In genomic region chr5:171979606-171980005, GRCh38 we compare ENCODE assay signal across 2 cellular contexts.
TF ChIP-seq lines count a peak whose summit lies in the region.

No MANE protein-coding gene starts in this region.

TF ChIP-seq in GM23338, 12 proteins besides CTCF, POLR2A, EP300 and RAD21 (continued from another document):
- TF ChIP-seq EZH2phosphoT487 (IDR thresholded peaks at IDR 0.05; ENCODE audit: unreplicated experiment) (no peak), STAT1 (IDR thresholded peaks at IDR 0.05; ENCODE audit: unreplicated experiment) (no peak), ZNF114 (CRISPR knock-in tag; IDR thresholded peaks at IDR 0.05) (0 out of 2 replicates have a peak, but pooled peaks have one; percentile 32), NANOG (IDR thresholded peaks at IDR 0.05; ENCODE audit: borderline replicate concordance) (no peak), POLR2AphosphoS5 (IDR thresholded peaks at IDR 0.05; ENCODE audit: low read depth) (no peak), ZNF462 (CRISPR knock-in tag; IDR thresholded peaks at IDR 0.05) (no peak)

TF ChIP-seq in GM12878, 131 proteins besides CTCF, POLR2A, EP300 and RAD21:
- TF ChIP-seq FOXM1 (IDR thresholded peaks at IDR 0.05; ENCODE audit: low read depth, low read length): no peak
- no peak for TF ChIP-seq NR2C1 (IDR thresholded peaks at IDR 0.05)
- no peak for TF ChIP-seq NKRF (conservative IDR thresholded peaks at IDR 0.05)
- no peak for TF ChIP-seq GABPA (IDR thresholded peaks at IDR 0.05; ENCODE audit: low read depth)
- TF ChIP-seq HSF1 (IDR thresholded peaks at IDR 0.05; ENCODE audit: low read depth, low read length): no peak
- peak; percentile 66; the same call in 1 of the 2 replicates for TF ChIP-seq RELB (IDR thresholded peaks at IDR 0.05; ENCODE audit: low read depth)
- TF ChIP-seq SUZ12 (IDR thresholded peaks at IDR 0.05; ENCODE audit: unreplicated experiment): no peak
- peak; percentile 27; the same call in 1 of the 2 replicates for TF ChIP-seq ZNF217 (IDR thresholded peaks at IDR 0.05)
- no peak for TF ChIP-seq RFX5 (IDR thresholded peaks at IDR 0.05; ENCODE audit: low read depth, low read length)
- TF ChIP-seq IRF5 (IDR thresholded peaks at IDR 0.05; ENCODE audit: borderline replicate concordance): no peak
- TF ChIP-seq PAX8 (IDR thresholded peaks at IDR 0.05): no peak
- no peak for TF ChIP-seq NFXL1 (IDR thresholded peaks at IDR 0.05; ENCODE audit: borderline replicate concordance)
- TF ChIP-seq BACH1 (IDR thresholded peaks at IDR 0.05; ENCODE audit: borderline replicate concordance): no peak
- no peak for TF ChIP-seq MLLT1 (IDR thresholded peaks at IDR 0.05)
- no peak for TF ChIP-seq TBL1XR1 (IDR thresholded peaks at IDR 0.05; ENCODE audit: low read depth, low read length)
- no peak for TF ChIP-seq ZNF384 (IDR thresholded peaks at IDR 0.05; ENCODE audit: borderline replicate concordance, low read depth, low read length)
- no peak for TF ChIP-seq TAF1 (IDR thresholded peaks at IDR 0.05; ENCODE audit: borderline replicate concordance, low read depth, low read length)
- no peak for TF ChIP-seq ZBTB40 (IDR thresholded peaks at IDR 0.05; ENCODE audit: borderline replicate concordance)
- no peak for TF ChIP-seq CREM (IDR thresholded peaks at IDR 0.05; ENCODE audit: low read depth)
- no peak for TF ChIP-seq TARDBP (IDR thresholded peaks at IDR 0.05; ENCODE audit: borderline replicate concordance)
- TF ChIP-seq CHD2 (IDR thresholded peaks at IDR 0.05; ENCODE audit: borderline replicate concordance, low read depth, low read length): no peak
- TF ChIP-seq E2F8 (IDR thresholded peaks at IDR 0.05; ENCODE audit: low read depth, partially characterized antibody): no peak
- TF ChIP-seq CBX5 (IDR thresholded peaks at IDR 0.05; ENCODE audit: low read depth): peak; percentile 99
- TF ChIP-seq ZBTB33 (IDR thresholded peaks at IDR 0.05): peak; percentile 82; the same call in 1 of the 2 replicates
- no peak for TF ChIP-seq ESRRA (IDR thresholded peaks at IDR 0.05; ENCODE audit: low read length)
- no peak for TF ChIP-seq CHD4 (IDR thresholded peaks at IDR 0.05)
- peak; percentile 86; the same call in 1 of the 2 replicates for TF ChIP-seq CBX3 (IDR thresholded peaks at IDR 0.05; ENCODE audit: borderline replicate concordance, low read depth)
- TF ChIP-seq KLF5 (IDR thresholded peaks at IDR 0.05; ENCODE audit: partially characterized antibody): peak; percentile 95
- TF ChIP-seq SMC3 (IDR thresholded peaks at IDR 0.05; ENCODE audit: borderline replicate concordance, low read length): no peak
- no peak for TF ChIP-seq ZZZ3 (IDR thresholded peaks at IDR 0.05; ENCODE audit: control insufficient read depth, insufficient read length, low read depth)
TF ChIP-seq in GM12878: peak in this region for 6.
